Comparison of ENCODE assay signal across 9 cellular contexts in genomic region chr20:3117839-3118379, GRCh38. TPM values are rescaled to one million over a fixed set of nuclear protein-coding genes. Genes with fewer than 3 reads are reported as not detected.
A peak's percentile ranks its signal among the peaks of the same experiment; 100 is the strongest.
DNase-seq lines count a peak whose midpoint lies in the region; ATAC-seq and TF ChIP-seq lines count a peak whose summit lies in the region.
"Not testable (repeated sequence)": the region's sequence is repeated elsewhere in the genome, so short reads cannot be mapped to it uniquely, and the experiment has no call there.
"Had no signal": no experiment of that assay in that cellular context is flagged by ENCODE, and none has a peak within 500 bp of the region (broad histone marks: within the 10 kb centered on the region; RNA-seq: fewer than 3 reads in every experiment).

No MANE protein-coding gene starts in this region.

- peak; percentile 70 for TF ChIP-seq CTCF in C4-2B (conservative IDR thresholded peaks at IDR 0.05)
- peak; percentile 45 to 84 (median 60) for TF ChIP-seq CTCF in heart left ventricle (IDR thresholded peaks at IDR 0.05)
- peak; percentile 48 to 52 (median 48) for TF ChIP-seq CTCF in nephron (IDR thresholded peaks at IDR 0.05; ENCODE audit: unreplicated experiment in 3 of 3)

- H3K36me3 ChIP-seq in H7 (replicated peaks; ENCODE audit: control insufficient read depth, insufficient read depth, low read length), result not testable (repeated sequence)
- H3K36me3 ChIP-seq in heart left ventricle, result peaks cover 0 to 32% (median 25%) of the 10 kb centered on the region in 9 donors

- H3K4me3 ChIP-seq in H7 (ENCODE audit: insufficient read depth, low read depth, low read length), result not testable (repeated sequence)
- peak overlapping the region in 3 of 12 donors; percentile 4 to 25 (median 20) for H3K4me3 ChIP-seq in heart left ventricle

- H3K27ac Mint-ChIP-seq in activated CD4-positive, alpha-beta T cell treated with anti-CD3 and anti-CD28 coated beads, Interleukin-2, amount 10 ng/mL, durations not matched to agents 7 days and 5 days, result peak overlapping the region; percentile 64
- not testable (repeated sequence) for H3K27ac Mint-ChIP-seq in nephron

- not testable (repeated sequence) for H3K27ac ChIP-seq in C4-2B
- peak overlapping the region in 8 of 12 donors; percentile 16 to 67 (median 41) for H3K27ac ChIP-seq in heart left ventricle

- H3K9me3 Mint-ChIP-seq in activated CD4-positive, alpha-beta T cell treated with anti-CD3 and anti-CD28 coated beads, Interleukin-2, amount 10 ng/mL, durations not matched to agents 7 days and 5 days; nephron: not testable (repeated sequence)

- H3K4me3 Mint-ChIP-seq in activated CD4-positive, alpha-beta T cell treated with anti-CD3 and anti-CD28 coated beads, Interleukin-2, amount 10 ng/mL, durations not matched to agents 7 days and 5 days; nephron: not testable (repeated sequence)

- in situ Hi-C loops in T47D (cut with HindIII; ENCODE audit: low pct_unique_long_range_greater_than_20kb, low sequenced_read_pairs), result not testable (repeated sequence)

- WGBS in heart left ventricle, 4 donors, result 48 to 62% (median 58%) methylated on average over 14 of the region's 14 CpGs

- intact Hi-C loops in heart left ventricle (cut with DNase I), result loop anchor here in 5 of 10 donors (5.0 to 10.0 kb wide), 2 partner anchors 66 to 157 kb away; no protein-coding TSS in a partner anchor

- not testable (repeated sequence) for H3K9me3 ChIP-seq in heart left ventricle

- DNase-seq in H7, result peak; percentile 64
- peak; percentile 37 to 73 for DNase-seq in NCI-H524 (lab: John Stamatoyannopoulos, UW)
- DNase-seq in activated CD4-positive, alpha-beta T cell treated with anti-CD3 and anti-CD28 coated beads, Interleukin-2, amount 10 ng/mL, durations not matched to agents 7 days and 5 days, result peak; percentile 64
- peak; percentile 53 to 87 for DNase-seq in T47D (ENCODE audit: low read depth in 1 of 2, low spot score in 1 of 2)
- peak; percentile 44 to 76 (median 68) for DNase-seq in heart left ventricle
- DNase-seq in stimulated activated CD8-positive, alpha-beta memory T cell treated with anti-CD3 and anti-CD28 coated beads, Interleukin-4, amount 100 ng/mL, for 48 hours, result peak; percentile 52

- H3K4me1 Mint-ChIP-seq in activated CD4-positive, alpha-beta T cell treated with anti-CD3 and anti-CD28 coated beads, Interleukin-2, amount 10 ng/mL, durations not matched to agents 7 days and 5 days, result peaks cover 41% of the 10 kb centered on the region
- H3K4me1 Mint-ChIP-seq in nephron, result not testable (repeated sequence)

- not testable (repeated sequence) for H3K27me3 ChIP-seq in H7 (ENCODE audit: control insufficient read depth, insufficient read depth, low read length); heart left ventricle

- H3K27me3 Mint-ChIP-seq in activated CD4-positive, alpha-beta T cell treated with anti-CD3 and anti-CD28 coated beads, Interleukin-2, amount 10 ng/mL, durations not matched to agents 7 days and 5 days; nephron (ENCODE audit: low read depth): not testable (repeated sequence)

- CTCF ChIA-PET in activated CD4-positive, alpha-beta T cell treated with anti-CD3 and anti-CD28 coated beads, Interleukin-2, amount 10 ng/mL, durations not matched to agents 7 days and 5 days (lab: Charles Lee), result interaction anchor here (1.0 kb wide), 2 partner anchors 64 to 199 kb away, joined by 3 read pairs; no protein-coding TSS in a partner anchor

- peaks cover 0 to 21% (median 2%) of the 10 kb centered on the region in 12 donors for H3K4me1 ChIP-seq in heart left ventricle

- not testable (repeated sequence) for TF ChIP-seq POLR2A in heart left ventricle (IDR thresholded peaks at IDR 0.05)

- ATAC-seq in heart left ventricle, result peak; percentile 59 to 86 (median 82)

- peaks cover 45% of the 10 kb centered on the region for H3K36me3 Mint-ChIP-seq in activated CD4-positive, alpha-beta T cell treated with anti-CD3 and anti-CD28 coated beads, Interleukin-2, amount 10 ng/mL, durations not matched to agents 7 days and 5 days (ENCODE audit: low read depth)
- peaks cover 49% of the 10 kb centered on the region for H3K36me3 Mint-ChIP-seq in nephron (ENCODE audit: low read depth)

- POLR2A ChIA-PET in activated CD4-positive, alpha-beta T cell treated with anti-CD3 and anti-CD28 coated beads, Interleukin-2, amount 10 ng/mL, durations not matched to agents 7 days and 5 days (lab: Charles Lee), result not testable (repeated sequence)

RNA-seq across cellular contexts. Expression of gene AVP, which starts 33.4 kb away (rescaled TPM):
- total RNA-seq in H7 (2014; rRNA removed; shearing (Covaris generic)), result not detected in 2 replicates
- not detected for total RNA-seq in activated CD4-positive, alpha-beta T cell treated with anti-CD3 and anti-CD28 coated beads, Interleukin-2, amount 10 ng/mL, durations not matched to agents 7 days and 5 days
- total RNA-seq in heart left ventricle, result not detected
- polyA plus RNA-seq in heart left ventricle, result not detected
- total RNA-seq: activated CD8-positive, alpha-beta memory T cell treated with anti-CD3 and anti-CD28 coated beads, Interleukin-2, amount 10 ng/mL, durations not matched to agents 7 days and 5 days had no signal

RNA-seq across cellular contexts. Expression of gene FASTKD5, which starts 41.8 kb away (rescaled TPM):
- 20.4 and 22.0 TPM in 2 replicates for total RNA-seq in H7 (2014; rRNA removed; shearing (Covaris generic))
- 10 to 100 TPM; 22.2 to 24.4 TPM for total RNA-seq in activated CD4-positive, alpha-beta T cell treated with anti-CD3 and anti-CD28 coated beads, Interleukin-2, amount 10 ng/mL, durations not matched to agents 7 days and 5 days
- total RNA-seq in heart left ventricle, result 10 to 100 TPM; 19.7 to 36.0 (median 28.6) TPM
- polyA plus RNA-seq in heart left ventricle, result 10 to 100 TPM; 12.8 to 37.2 TPM

RNA-seq across cellular contexts. Expression of gene UBOX5, which starts 41.8 kb away (rescaled TPM):
- total RNA-seq in H7 (2014; rRNA removed; shearing (Covaris generic)), result 6.4 and 6.9 TPM in 2 replicates
- total RNA-seq in activated CD4-positive, alpha-beta T cell treated with anti-CD3 and anti-CD28 coated beads, Interleukin-2, amount 10 ng/mL, durations not matched to agents 7 days and 5 days, result 1 to 10 TPM; 8.5 to 9.0 TPM
- 1 to 10 TPM; 2.6 to 5.6 (median 3.7) TPM for total RNA-seq in heart left ventricle
- polyA plus RNA-seq in heart left ventricle, result 1 to 10 TPM; 2.5 to 2.8 TPM

RNA-seq across cellular contexts. Expression of gene OXT, which starts 46.5 kb away (rescaled TPM):
- 1.5 TPM in 1 of 2 replicates, not detected in the other for total RNA-seq in H7 (2014; rRNA removed; shearing (Covaris generic))
- not detected for total RNA-seq in activated CD4-positive, alpha-beta T cell treated with anti-CD3 and anti-CD28 coated beads, Interleukin-2, amount 10 ng/mL, durations not matched to agents 7 days and 5 days
- under 1 TPM in 1 of 9 donors, not detected in 8; 0.67 TPM for total RNA-seq in heart left ventricle
- not detected for polyA plus RNA-seq in heart left ventricle
- total RNA-seq: activated CD8-positive, alpha-beta memory T cell treated with anti-CD3 and anti-CD28 coated beads, Interleukin-2, amount 10 ng/mL, durations not matched to agents 7 days and 5 days had no signal

RNA-seq across cellular contexts. Expression of gene LZTS3, which starts 55.4 kb away (rescaled TPM):
- 10.2 and 11.0 TPM in 2 replicates for total RNA-seq in H7 (2014; rRNA removed; shearing (Covaris generic))
- under 1 TPM; 0.62 to 0.65 TPM for total RNA-seq in activated CD4-positive, alpha-beta T cell treated with anti-CD3 and anti-CD28 coated beads, Interleukin-2, amount 10 ng/mL, durations not matched to agents 7 days and 5 days
- total RNA-seq in heart left ventricle, result 10 to 100 TPM in 6 of 9 donors, 1 to 10 TPM in 3; 6.8 to 28.4 (median 13.1) TPM
- polyA plus RNA-seq in heart left ventricle, result 10 to 100 TPM in 1 of 2 donors, 1 to 10 TPM in 1; 9.0 to 13.6 TPM
